22 cellular contexts compared by ENCODE assay signal in the genomic region with DNA sequence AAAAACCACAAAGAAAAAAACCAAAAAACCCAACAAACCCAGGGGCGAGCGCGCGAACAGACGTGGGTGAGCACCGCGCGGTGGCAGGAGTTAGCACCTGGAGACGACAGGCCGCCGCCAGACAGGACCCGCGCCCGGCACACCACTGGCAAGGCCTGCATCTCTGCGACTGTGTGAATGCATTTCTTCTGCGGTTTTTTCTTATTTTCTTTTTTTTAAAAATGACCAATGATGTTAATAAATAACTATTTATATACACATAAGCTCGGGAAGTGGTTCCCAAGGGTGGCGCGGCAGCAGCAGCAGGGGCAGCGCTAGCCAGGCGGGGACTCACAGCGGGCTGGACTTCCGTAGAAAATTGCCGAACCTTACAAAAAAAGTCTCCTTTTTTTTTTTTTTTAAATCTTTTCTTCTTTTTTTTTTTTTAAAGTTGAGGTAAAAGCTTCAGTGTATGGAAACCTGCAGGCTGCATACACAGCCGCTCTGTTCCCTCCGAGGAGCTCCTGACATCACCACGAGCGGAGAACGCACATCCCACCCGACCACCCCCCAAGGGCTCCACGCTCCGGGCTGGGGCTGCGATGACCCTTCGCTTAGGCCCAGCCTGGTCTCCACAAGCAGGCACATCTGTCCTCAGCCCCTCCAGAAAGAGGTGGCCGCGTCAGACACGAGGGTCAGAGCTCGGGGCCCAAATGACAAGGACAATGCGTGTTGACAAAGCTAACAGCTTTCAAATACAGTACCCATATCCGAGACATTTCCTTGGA. TPM values are rescaled to one million over a fixed set of nuclear protein-coding genes. Genes with fewer than 3 reads are reported as not detected.
DNase-seq lines count a peak whose midpoint lies in the region; ATAC-seq, FAIRE-seq and TF ChIP-seq lines count a peak whose summit lies in the region.
"Had no signal": no experiment of that assay in that cellular context is flagged by ENCODE, and none has a peak within 500 bp of the region (broad histone marks: within the 10 kb centered on the region; RNA-seq: fewer than 3 reads in every experiment).

No MANE protein-coding gene starts in this region.

- DNase-seq in BE2C (peak; percentile 8), kidney (peak; percentile 70), osteoblast (ENCODE audit: insufficient read length, low spot score, missing footprints) (peak; percentile 58), erythroblast (lab: John Stamatoyannopoulos, UW) (no peak), mesothelial cell of epicardium (ENCODE audit: low spot score in 2 of 2, unreplicated experiment in 2 of 2) (no peak), GDM1 (lab: John Stamatoyannopoulos, UW) (no peak)
- DNase-seq: CD4-positive, CD25-positive, alpha-beta regulatory T cell; MV-4-11; NCI-H1105; NCI-H2029; NCI-H446; NCI-H524 treated with DMSO at 0.1 percent for 48 hours; NCI-H774; PC-9; SHP77 had no signal

- H3K4me3 ChIP-seq in BE2C (ENCODE audit: low read depth, low read length) (no peak overlapping the region), HEK293 (ENCODE audit: low read depth, low read length) (no peak overlapping the region), kidney (ENCODE audit: low read length in 2 of 2) (no peak overlapping the region), osteoblast (ENCODE audit: insufficient read depth, low read length) (no peak overlapping the region)
- H3K4me3 ChIP-seq: BLaER1, K562, PC-9 had no signal

- FAIRE-seq in kidney (lab: Jason Lieb, UNC): no peak
- FAIRE-seq: GM12892, GM19239, K562 had no signal

- peaks cover 64% of the 10 kb centered on the region for H3K36me3 ChIP-seq in BE2C
- H3K36me3 ChIP-seq in HEK293 (ENCODE audit: control insufficient read depth in 2 of 2, insufficient read depth in 1 of 2, low read length in 2 of 2): peaks cover 10 to 85% of the 10 kb centered on the region in 2 experiments
- H3K36me3 ChIP-seq in kidney (ENCODE audit: control insufficient read depth in 1 of 2, insufficient read depth in 2 of 2, low read length in 2 of 2): peaks cover 20 to 30% of the 10 kb centered on the region in 2 donors
- peaks cover 56% of the 10 kb centered on the region for H3K36me3 ChIP-seq in osteoblast (ENCODE audit: insufficient read depth, low read length)

- no peaks in the 10 kb centered on the region for H4K20me1 ChIP-seq in osteoblast (ENCODE audit: insufficient read depth, low read length)

- H3K27ac ChIP-seq in HEK293 (ENCODE audit: extremely low read depth, low read depth, low read length) (no peak overlapping the region), kidney (ENCODE audit: low read depth in 2 of 2, low read length in 2 of 2) (no peak overlapping the region), osteoblast (ENCODE audit: low read depth, low read length) (no peak overlapping the region)
- H3K27ac ChIP-seq: BLaER1, PC-9 had no signal

- no peaks in the 10 kb centered on the region for H3K4me1 Mint-ChIP-seq in mesothelial cell of epicardium

- H2AFZ ChIP-seq in osteoblast (ENCODE audit: low read length): no peak overlapping the region
- H2AFZ ChIP-seq: PC-9 had no signal

- POLR2A ChIA-PET in HEK293 (lab: Yijun Ruan, JAX): no interaction called here

- TF ChIP-seq CTCF in BE2C (IDR thresholded peaks at IDR 0.05; ENCODE audit: low read depth, low read length) (no peak), HEK293 (tag by site-specific recombination; IDR thresholded peaks at IDR 0.05) (no peak), kidney (IDR thresholded peaks at IDR 0.05; ENCODE audit: borderline replicate concordance, extremely low read depth, insufficient read depth) (no peak), osteoblast (IDR thresholded peaks at IDR 0.05; ENCODE audit: extremely low read depth, low read depth, low read length) (no peak), mesothelial cell of epicardium (IDR thresholded peaks at IDR 0.05; ENCODE audit: unreplicated experiment) (no peak)

- no peaks in the 10 kb centered on the region for H3K4me1 ChIP-seq in BE2C
- H3K4me1 ChIP-seq in HEK293 (ENCODE audit: control insufficient read depth, insufficient read depth, low read length): no peaks in the 10 kb centered on the region
- no peaks in the 10 kb centered on the region for H3K4me1 ChIP-seq in kidney (ENCODE audit: control insufficient read depth in 1 of 2, insufficient read depth in 1 of 2, low read depth in 1 of 2, low read length in 2 of 2)
- H3K4me1 ChIP-seq in osteoblast (ENCODE audit: insufficient read depth, low read length): no peaks in the 10 kb centered on the region

- no peak overlapping the region for H3K4me2 ChIP-seq in osteoblast (ENCODE audit: insufficient read depth, low read length)
- H3K4me2 ChIP-seq: BLaER1, PC-9 had no signal

- H3K36me3 Mint-ChIP-seq in mesothelial cell of epicardium: peaks cover 29% of the 10 kb centered on the region

- CTCF ChIA-PET in HEK293 (lab: Yijun Ruan, JAX): interaction anchor here (0.7 to 0.8 kb wide), 2 partner anchors 138 to 936 kb away, joined by 3 read pairs; no protein-coding TSS in a partner anchor

- H3K9ac ChIP-seq in kidney (ENCODE audit: low read length in 2 of 2): no peak overlapping the region
- H3K9ac ChIP-seq: BLaER1 had no signal

- H3K27ac Mint-ChIP-seq in mesothelial cell of epicardium: no peak overlapping the region

- peaks cover under 1% of the 10 kb centered on the region for H3K9me3 Mint-ChIP-seq in mesothelial cell of epicardium

- ATAC-seq in GM18498 (IDR thresholded peaks at IDR 0.05; ENCODE audit: unreplicated experiment): no peak
- ATAC-seq: HCT116, K562 had no signal

- TF ChIP-seq POLR2A in erythroblast (IDR thresholded peaks at IDR 0.05; ENCODE audit: low read length): no peak

- H3K27me3 Mint-ChIP-seq in mesothelial cell of epicardium (ENCODE audit: low read depth): no peaks in the 10 kb centered on the region
- H3K27me3 Mint-ChIP-seq: CD4-positive, CD25-positive, alpha-beta regulatory T cell had no signal

- H3K9me3 ChIP-seq in BE2C: no peaks in the 10 kb centered on the region
- no peaks in the 10 kb centered on the region for H3K9me3 ChIP-seq in HEK293 (ENCODE audit: control insufficient read depth, insufficient read depth, low read depth, low read length)
- no peaks in the 10 kb centered on the region for H3K9me3 ChIP-seq in kidney (ENCODE audit: control insufficient read depth in 1 of 2, low read length in 2 of 2)
- H3K9me3 ChIP-seq in osteoblast (ENCODE audit: low read depth, low read length): no peaks in the 10 kb centered on the region
- H3K9me3 ChIP-seq: BLaER1 had no signal

- H3K79me2 ChIP-seq in osteoblast (ENCODE audit: insufficient read depth, low read length): no peaks in the 10 kb centered on the region

- intact Hi-C loops in kidney (cut with DNase I): no loop called here

- no peak overlapping the region for H3K4me3 Mint-ChIP-seq in mesothelial cell of epicardium
- H3K4me3 Mint-ChIP-seq: CD4-positive, CD25-positive, alpha-beta regulatory T cell had no signal

- H3K27me3 ChIP-seq in BE2C (no peaks in the 10 kb centered on the region), osteoblast (ENCODE audit: insufficient read depth, low read length) (no peaks in the 10 kb centered on the region)
- H3K27me3 ChIP-seq: BLaER1 had no signal

TF ChIP-seq in HEK293, 187 proteins besides CTCF, POLR2A, EP300 and RAD21 (continues in another document):
- no peak for TF ChIP-seq ZNF391 (tag by site-specific recombination; IDR thresholded peaks at IDR 0.05; ENCODE audit: borderline replicate concordance, low read depth)
- no peak for TF ChIP-seq ZNF791 (tag by site-specific recombination; IDR thresholded peaks at IDR 0.05)
- TF ChIP-seq, protein P1, sequence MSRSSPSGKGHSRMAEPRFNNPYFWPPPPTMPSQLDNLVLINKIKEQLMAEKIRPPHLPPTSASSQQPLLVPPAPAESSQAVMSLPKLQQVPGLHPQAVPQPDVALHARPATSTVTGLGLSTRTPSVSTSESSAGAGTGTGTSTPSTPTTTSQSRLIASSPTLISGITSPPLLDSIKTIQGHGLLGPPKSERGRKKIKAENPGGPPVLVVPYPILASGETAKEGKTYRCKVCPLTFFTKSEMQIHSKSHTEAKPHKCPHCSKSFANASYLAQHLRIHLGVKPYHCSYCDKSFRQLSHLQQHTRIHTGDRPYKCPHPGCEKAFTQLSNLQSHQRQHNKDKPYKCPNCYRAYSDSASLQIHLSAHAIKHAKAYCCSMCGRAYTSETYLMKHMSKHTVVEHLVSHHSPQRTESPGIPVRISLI (tag by site-specific recombination; IDR thresholded peaks at IDR 0.05): 0 out of 2 replicates have a peak, but pooled peaks have one; percentile 24

RNA-seq across cellular contexts. Expression of gene BRD3OS, which starts 7.4 kb away (rescaled TPM):
- 108 TPM for polyA plus RNA-seq in BE2C (2012; ENCODE audit: insufficient read depth, insufficient read length, low read depth)
- total RNA-seq in kidney: 24.4 TPM
- 16.5 TPM for polyA plus RNA-seq in kidney (ENCODE audit: insufficient read depth, low read depth, low replicate concordance)
- total RNA-seq in osteoblast: 23.0 and 26.1 TPM in 2 replicates
- 14.3 to 16.4 TPM (median 16.1 TPM) in 3 replicates for total RNA-seq in mesothelial cell of epicardium

RNA-seq across cellular contexts. Expression of gene BRD3, which starts 35.2 kb away (rescaled TPM):
- polyA plus RNA-seq in BE2C (2012; ENCODE audit: insufficient read depth, insufficient read length, low read depth): 79.5 TPM
- total RNA-seq in kidney (46.2 TPM), osteoblast (6.9 and 10.9 TPM in 2 replicates), mesothelial cell of epicardium (83.7 to 90.0 TPM (median 87.5 TPM) in 3 replicates)
- 7.7 TPM for polyA plus RNA-seq in kidney (ENCODE audit: insufficient read depth, low read depth, low replicate concordance)

RNA-seq across cellular contexts. Expression of gene VAV2, which starts 40.5 kb away (rescaled TPM):
- polyA plus RNA-seq in BE2C (2012; ENCODE audit: insufficient read depth, insufficient read length, low read depth): 28.4 TPM
- total RNA-seq in kidney (47.1 TPM), osteoblast (8.0 and 8.8 TPM in 2 replicates), mesothelial cell of epicardium (57.5 to 62.1 TPM (median 61.9 TPM) in 3 replicates)
- 22.3 TPM for polyA plus RNA-seq in kidney (ENCODE audit: insufficient read depth, low read depth, low replicate concordance)

Comparison
In these comparisons a context has a peak if more than half of its experiments do, and no peak if none do; other contexts are left out.
1. DNase-seq: peak in BE2C (single experiment), kidney (single experiment) and osteoblast (single experiment); none in erythroblast (0 of 2), mesothelial cell of epicardium (0 of 2) and GDM1 (single experiment).